10 cellular contexts compared by ENCODE assay signal in genomic region chr15:40103864-40104271, GRCh38. TPM values are rescaled to one million over a fixed set of nuclear protein-coding genes. Genes with fewer than 3 reads are reported as not detected.
DNase-seq lines count a peak whose midpoint lies in the region; ATAC-seq and TF ChIP-seq lines count a peak whose summit lies in the region.
"Had no signal": no experiment of that assay in that cellular context is flagged by ENCODE, and none has a peak within 500 bp of the region (broad histone marks: within the 10 kb centered on the region; RNA-seq: fewer than 3 reads in every experiment).

No MANE protein-coding gene starts in this region.

- peaks cover 74 to 87% of the 10 kb centered on the region in 2 donors for H3K4me1 Mint-ChIP-seq in stimulated activated naive B cell treated with anti-CD40 and anti-IgM and Interleukin-4, amounts not matched to agents 10 μg/mL and 1 μg/mL and 100 μg/mL, for 72 hours

- H3K27me3 ChIP-seq in SJCRH30, result no peaks in the 10 kb centered on the region
- no peaks in the 10 kb centered on the region for H3K27me3 ChIP-seq in right atrium auricular region

- H3K27ac ChIP-seq in HEK293 (ENCODE audit: extremely low read depth, low read depth, low read length), result peak overlapping the region; percentile 85
- peak overlapping the region; percentile 54 for H3K27ac ChIP-seq in SJCRH30
- H3K27ac ChIP-seq in right atrium auricular region, result peak overlapping the region; percentile 78 to 96

- ATAC-seq in stimulated activated naive B cell treated with anti-CD40 and anti-IgM and Interleukin-4, amounts not matched to agents 10 μg/mL and 1 μg/mL and 100 μg/mL, for 72 hours (replicated peaks), result no peak
- ATAC-seq in GM21526 (IDR thresholded peaks at IDR 0.05; ENCODE audit: low FRiP score, unreplicated experiment) (no peak), HG02623 (IDR thresholded peaks at IDR 0.05; ENCODE audit: unreplicated experiment) (no peak), HG03095 (IDR thresholded peaks at IDR 0.05; ENCODE audit: unreplicated experiment) (no peak)

- H3K4me1 ChIP-seq in HEK293 (ENCODE audit: control insufficient read depth, insufficient read depth, low read length) (peaks cover 64% of the 10 kb centered on the region), SJCRH30 (peaks cover 76% of the 10 kb centered on the region), right atrium auricular region (peaks cover 0 to 93% of the 10 kb centered on the region in 2 donors)

- H3K4me3 ChIP-seq in HEK293 (ENCODE audit: low read depth, low read length) (no peak overlapping the region), SJCRH30 (peak overlapping the region; percentile 9), right atrium auricular region (no peak overlapping the region)

- DNase-seq in SJCRH30 (no peak), right atrium auricular region (ENCODE audit: low spot score) (no peak), GM10248 (ENCODE audit: extremely low spot score) (no peak)
- DNase-seq in stimulated activated naive B cell treated with anti-CD40 and anti-IgM and Interleukin-4, amounts not matched to agents 10 μg/mL and 1 μg/mL and 100 μg/mL, for 72 hours, result no peak
- DNase-seq: activated gamma-delta T cell treated with Interleukin-2 at 50 U/mL for 16 hours, immature natural killer cell had no signal

- H3K4me3 Mint-ChIP-seq in stimulated activated naive B cell treated with anti-CD40 and anti-IgM and Interleukin-4, amounts not matched to agents 10 μg/mL and 1 μg/mL and 100 μg/mL, for 72 hours, result peak overlapping the region; percentile 80 to 96

- POLR2A ChIA-PET in HEK293 (lab: Yijun Ruan, JAX) (interaction anchor here (1.4 to 2.9 kb wide), 4 partner anchors 12 to 57 kb away, joined by 8 to 15 read pairs (median 11); no protein-coding TSS in a partner anchor), GM10248 (lab: Yijun Ruan, JAX) (no interaction called here)

- no peaks in the 10 kb centered on the region for H3K27me3 Mint-ChIP-seq in stimulated activated naive B cell treated with anti-CD40 and anti-IgM and Interleukin-4, amounts not matched to agents 10 μg/mL and 1 μg/mL and 100 μg/mL, for 72 hours

- H3K27ac Mint-ChIP-seq in stimulated activated naive B cell treated with anti-CD40 and anti-IgM and Interleukin-4, amounts not matched to agents 10 μg/mL and 1 μg/mL and 100 μg/mL, for 72 hours, result peak overlapping the region; percentile 33
- H3K27ac Mint-ChIP-seq: immature natural killer cell had no signal

- peaks cover 51 to 53% of the 10 kb centered on the region in 2 donors for H3K36me3 Mint-ChIP-seq in stimulated activated naive B cell treated with anti-CD40 and anti-IgM and Interleukin-4, amounts not matched to agents 10 μg/mL and 1 μg/mL and 100 μg/mL, for 72 hours
- H3K36me3 Mint-ChIP-seq: immature natural killer cell had no signal

- CTCF ChIA-PET in HEK293 (lab: Yijun Ruan, JAX), result interaction anchor here (0.6 to 6.2 kb wide), 20 partner anchors 11 to 1640 kb away, joined by 3 to 56 read pairs (median 4); no protein-coding TSS in a partner anchor
- CTCF ChIA-PET in GM10248 (lab: Yijun Ruan, JAX), result interaction anchor here (0.7 to 28.6 kb wide), 24 partner anchors 3 to 231 kb away, joined by 3 to 511 read pairs (median 6); partner anchors contain the start of genes BMF, BUB1B and SRP14

- TF ChIP-seq CTCF in HEK293 (tag by site-specific recombination; IDR thresholded peaks at IDR 0.05) (no peak), right atrium auricular region (IDR thresholded peaks at IDR 0.05) (no peak), GM10248 (IDR thresholded peaks at IDR 0.05; ENCODE audit: control extremely low read depth, extremely low read depth, low read depth, missing control alignments) (no peak)

- no peaks in the 10 kb centered on the region for H3K9me3 Mint-ChIP-seq in stimulated activated naive B cell treated with anti-CD40 and anti-IgM and Interleukin-4, amounts not matched to agents 10 μg/mL and 1 μg/mL and 100 μg/mL, for 72 hours

- H3K36me3 ChIP-seq in HEK293 (ENCODE audit: control insufficient read depth in 2 of 2, insufficient read depth in 1 of 2, low read length in 2 of 2) (peaks cover 0 to 21% of the 10 kb centered on the region in 2 experiments; a peak in 1 of 3 replicates), SJCRH30 (no peaks in the 10 kb centered on the region), right atrium auricular region (no peaks in the 10 kb centered on the region)

- H3K9me3 ChIP-seq in HEK293 (ENCODE audit: control insufficient read depth, insufficient read depth, low read depth, low read length), result no peaks in the 10 kb centered on the region
- H3K9me3 ChIP-seq in SJCRH30 (replicated peaks), result no peaks in the 10 kb centered on the region
- H3K9me3 ChIP-seq in right atrium auricular region, result no peaks in the 10 kb centered on the region

TF ChIP-seq in HEK293, 187 proteins besides CTCF, POLR2A, EP300 and RAD21:
- TF ChIP-seq MYNN (tag by site-specific recombination; IDR thresholded peaks at IDR 0.05; ENCODE audit: borderline replicate concordance) (peak; percentile 53; the same call in 1 of the 2 replicates), KLF17 (tag by site-specific recombination; IDR thresholded peaks at IDR 0.05) (no peak), GLIS2 (tag by site-specific recombination; IDR thresholded peaks at IDR 0.05) (0 out of 2 replicates have a peak, but pooled peaks have one; percentile 0)

RNA-seq across cellular contexts. Expression of gene BMF, which starts 4.8 kb away (rescaled TPM):
- 6.5 and 6.7 TPM in 2 replicates for total RNA-seq in SJCRH30 (2014; rRNA removed; shearing (Covaris generic))
- total RNA-seq in right atrium auricular region, result 1 to 10 TPM; 1.3 to 3.0 TPM

RNA-seq across cellular contexts. Expression of gene BUB1B, which starts 57.0 kb away (rescaled TPM):
- total RNA-seq in SJCRH30 (2014; rRNA removed; shearing (Covaris generic)), result 90.7 and 105 TPM in 2 replicates
- total RNA-seq in right atrium auricular region, result 1 to 10 TPM in 1 of 2 donors, under 1 TPM in 1; 0.39 to 2.1 TPM

Comparison
In these comparisons a context has a peak if more than half of its experiments do, and no peak if none do; other contexts are left out.
1. RNA of gene BUB1B, which starts 57.0 kb away (total RNA-seq): 90.7 to 105 TPM in SJCRH30; 0.39 to 2.1 TPM in right atrium auricular region; every median in the first group is over 10 times any median in the second.
2. Peak in every context shown above with its lines, with median percentiles within 50 percentile points of each other: H3K27ac ChIP-seq.